10 cellular contexts compared by ENCODE assay signal in genomic region chr11:2304156-2305139, GRCh38. TPM values are rescaled to one million over a fixed set of nuclear protein-coding genes. Genes with fewer than 3 reads are reported as not detected.
A peak's percentile ranks its signal among the peaks of the same experiment; 100 is the strongest.
DNase-seq lines count a peak whose midpoint lies in the region; ATAC-seq and TF ChIP-seq lines count a peak whose summit lies in the region.
"Had no signal": no experiment of that assay in that cellular context is flagged by ENCODE, and none has a peak within 500 bp of the region (broad histone marks: within the 10 kb centered on the region; RNA-seq: fewer than 3 reads in every experiment).

No MANE protein-coding gene starts in this region.

- H3K9me3 Mint-ChIP-seq in activated CD4-positive, alpha-beta memory T cell treated with anti-CD3 and anti-CD28 coated beads, Interleukin-2, amount 10 ng/mL, durations not matched to agents 7 days and 5 days = no peaks in the 10 kb centered on the region
- no peaks in the 10 kb centered on the region for H3K9me3 Mint-ChIP-seq in activated CD4-positive, alpha-beta memory T cell treated with anti-CD3 and anti-CD28 coated beads for 36 hours
- H3K9me3 Mint-ChIP-seq in activated naive CD8-positive, alpha-beta T cell (ENCODE audit: low read depth) = no peaks in the 10 kb centered on the region
- H3K9me3 Mint-ChIP-seq in stimulated activated naive CD8-positive, alpha-beta T cell treated with anti-CD3 and anti-CD28 coated beads, Interleukin-15, amount 100 ng/mL, for 72 hours = no peaks in the 10 kb centered on the region

- peaks cover 47% of the 10 kb centered on the region for H3K4me1 Mint-ChIP-seq in activated CD4-positive, alpha-beta memory T cell treated with anti-CD3 and anti-CD28 coated beads, Interleukin-2, amount 10 ng/mL, durations not matched to agents 7 days and 5 days
- peaks cover 45% of the 10 kb centered on the region for H3K4me1 Mint-ChIP-seq in activated CD4-positive, alpha-beta memory T cell treated with anti-CD3 and anti-CD28 coated beads for 36 hours (ENCODE audit: low read depth)
- peaks cover 54% of the 10 kb centered on the region for H3K4me1 Mint-ChIP-seq in activated naive CD8-positive, alpha-beta T cell (ENCODE audit: low read depth)
- peaks cover 83% of the 10 kb centered on the region for H3K4me1 Mint-ChIP-seq in stimulated activated naive CD8-positive, alpha-beta T cell treated with anti-CD3 and anti-CD28 coated beads, Interleukin-15, amount 100 ng/mL, for 72 hours

- H3K27me3 Mint-ChIP-seq in activated CD4-positive, alpha-beta memory T cell treated with anti-CD3 and anti-CD28 coated beads, Interleukin-2, amount 10 ng/mL, durations not matched to agents 7 days and 5 days = no peaks in the 10 kb centered on the region
- no peaks in the 10 kb centered on the region for H3K27me3 Mint-ChIP-seq in activated CD4-positive, alpha-beta memory T cell treated with anti-CD3 and anti-CD28 coated beads for 36 hours
- H3K27me3 Mint-ChIP-seq in activated naive CD8-positive, alpha-beta T cell = no peaks in the 10 kb centered on the region
- no peaks in the 10 kb centered on the region for H3K27me3 Mint-ChIP-seq in stimulated activated naive CD8-positive, alpha-beta T cell treated with anti-CD3 and anti-CD28 coated beads, Interleukin-15, amount 100 ng/mL, for 72 hours

- H3K9me3 ChIP-seq in left lung (no peaks in the 10 kb centered on the region), SJCRH30 (replicated peaks) (no peaks in the 10 kb centered on the region)
- H3K9me3 ChIP-seq: right lobe of liver had no signal

- no peak for ATAC-seq in left lung
- no peak for ATAC-seq in stimulated activated naive CD8-positive, alpha-beta T cell treated with anti-CD3 and anti-CD28 coated beads, Interleukin-15, amount 100 ng/mL, for 72 hours
- no peak for ATAC-seq in GM21515 (IDR thresholded peaks at IDR 0.05; ENCODE audit: unreplicated experiment)

- peaks cover 16 to 73% of the 10 kb centered on the region in 2 donors for H3K4me1 ChIP-seq in left lung
- peaks cover 18% of the 10 kb centered on the region for H3K4me1 ChIP-seq in SJCRH30

- H3K27me3 ChIP-seq in left lung (no peaks in the 10 kb centered on the region), SJCRH30 (peaks cover 5% of the 10 kb centered on the region; the same call in 1 of the 2 replicates)
- H3K27me3 ChIP-seq: right lobe of liver had no signal

- H3K4me3 Mint-ChIP-seq in activated CD4-positive, alpha-beta memory T cell treated with anti-CD3 and anti-CD28 coated beads, Interleukin-2, amount 10 ng/mL, durations not matched to agents 7 days and 5 days = no peak overlapping the region
- H3K4me3 Mint-ChIP-seq in activated CD4-positive, alpha-beta memory T cell treated with anti-CD3 and anti-CD28 coated beads for 36 hours = no peak overlapping the region
- peak overlapping the region; percentile 61 for H3K4me3 Mint-ChIP-seq in activated naive CD8-positive, alpha-beta T cell
- peak overlapping the region; percentile 71 to 97 for H3K4me3 Mint-ChIP-seq in stimulated activated naive CD8-positive, alpha-beta T cell treated with anti-CD3 and anti-CD28 coated beads, Interleukin-15, amount 100 ng/mL, for 72 hours

- H3K27ac Mint-ChIP-seq in activated CD4-positive, alpha-beta memory T cell treated with anti-CD3 and anti-CD28 coated beads, Interleukin-2, amount 10 ng/mL, durations not matched to agents 7 days and 5 days = peak overlapping the region; percentile 40
- no peak overlapping the region for H3K27ac Mint-ChIP-seq in activated CD4-positive, alpha-beta memory T cell treated with anti-CD3 and anti-CD28 coated beads for 36 hours
- peak overlapping the region; percentile 77 for H3K27ac Mint-ChIP-seq in activated naive CD8-positive, alpha-beta T cell
- peak overlapping the region; percentile 35 to 90 for H3K27ac Mint-ChIP-seq in stimulated activated naive CD8-positive, alpha-beta T cell treated with anti-CD3 and anti-CD28 coated beads, Interleukin-15, amount 100 ng/mL, for 72 hours

- no peak overlapping the region for H3K4me3 ChIP-seq in left lung
- no peak overlapping the region for H3K4me3 ChIP-seq in SJCRH30
- H3K4me3 ChIP-seq: right lobe of liver had no signal

- H3K27ac ChIP-seq in left lung = peak overlapping the region; percentile 65 to 88
- no peak overlapping the region for H3K27ac ChIP-seq in SJCRH30

- CTCF ChIA-PET in activated CD4-positive, alpha-beta memory T cell treated with anti-CD3 and anti-CD28 coated beads, Interleukin-2, amount 10 ng/mL, durations not matched to agents 7 days and 5 days (lab: Charles Lee) = interaction anchor here (0.7 to 6.1 kb wide), 20 partner anchors 9 to 583 kb away, joined by 3 to 201 read pairs (median 6); partner anchors contain the start of genes ASCL2, CD81 and TSSC4
- CTCF ChIA-PET in activated CD4-positive, alpha-beta memory T cell treated with anti-CD3 and anti-CD28 coated beads for 36 hours (lab: Charles Lee) = interaction anchor here (0.6 to 7.1 kb wide), 37 partner anchors 8 to 589 kb away, joined by 3 to 340 read pairs (median 4); partner anchors contain the start of genes ASCL2, CD81 and TSSC4

- intact Hi-C loops in activated CD4-positive, alpha-beta memory T cell treated with anti-CD3 and anti-CD28 coated beads for 36 hours (cut with micrococcal nuclease) = loop anchor here (1.0 to 10.0 kb wide), 4 partner anchors 108 to 580 kb away; partner anchors contain the start of gene CDKN1C
- intact Hi-C loops in left lung (cut with DNase I) = loop anchor here (2.0 to 10.0 kb wide), 3 partner anchors 110 to 220 kb away; no protein-coding TSS in a partner anchor

- no peaks in the 10 kb centered on the region for H3K36me3 ChIP-seq in left lung
- no peaks in the 10 kb centered on the region for H3K36me3 ChIP-seq in SJCRH30
- H3K36me3 ChIP-seq: right lobe of liver had no signal

- TF ChIP-seq CTCF in left lung (IDR thresholded peaks at IDR 0.05) = no peak

- POLR2A ChIA-PET in activated CD4-positive, alpha-beta memory T cell treated with anti-CD3 and anti-CD28 coated beads, Interleukin-2, amount 10 ng/mL, durations not matched to agents 7 days and 5 days (lab: Charles Lee) = interaction anchor here (1.1 to 6.8 kb wide), 11 partner anchors 9 to 116 kb away, joined by 3 to 34 read pairs (median 5); partner anchors contain the start of genes CD81 and TSSC4
- POLR2A ChIA-PET in activated CD4-positive, alpha-beta memory T cell treated with anti-CD3 and anti-CD28 coated beads for 36 hours (lab: Charles Lee) = interaction anchor here (0.6 to 1.4 kb wide), 6 partner anchors 35 to 304 kb away, joined by 3 to 4 read pairs (median 4); partner anchors contain the start of genes ASCL2 and CD81

- peak; percentile 15 for DNase-seq in activated CD4-positive, alpha-beta memory T cell treated with anti-CD3 and anti-CD28 coated beads, Interleukin-2, amount 10 ng/mL, durations not matched to agents 7 days and 5 days
- no peak for DNase-seq in activated CD4-positive, alpha-beta memory T cell treated with anti-CD3 and anti-CD28 coated beads for 36 hours
- DNase-seq in left lung = peak in 1 of 2 donors; percentile 76
- peak in 1 of 2 donors; percentile 27 for DNase-seq in stimulated activated naive CD8-positive, alpha-beta T cell treated with anti-CD3 and anti-CD28 coated beads, Interleukin-15, amount 100 ng/mL, for 72 hours
- DNase-seq in SJCRH30 = no peak
- DNase-seq in NCI-H2196 (lab: John Stamatoyannopoulos, UW; ENCODE audit: unreplicated experiment) = no peak

- H3K36me3 Mint-ChIP-seq in activated CD4-positive, alpha-beta memory T cell treated with anti-CD3 and anti-CD28 coated beads, Interleukin-2, amount 10 ng/mL, durations not matched to agents 7 days and 5 days (ENCODE audit: low read depth) = peaks cover 18% of the 10 kb centered on the region
- peaks cover 2% of the 10 kb centered on the region for H3K36me3 Mint-ChIP-seq in activated CD4-positive, alpha-beta memory T cell treated with anti-CD3 and anti-CD28 coated beads for 36 hours
- no peaks in the 10 kb centered on the region for H3K36me3 Mint-ChIP-seq in activated naive CD8-positive, alpha-beta T cell

RNA-seq across cellular contexts. Expression of gene TSPAN32, which starts 2.6 kb away (rescaled TPM):
- 10 to 100 TPM; 48.0 to 50.1 TPM for total RNA-seq in activated CD4-positive, alpha-beta memory T cell treated with anti-CD3 and anti-CD28 coated beads, Interleukin-2, amount 10 ng/mL, durations not matched to agents 7 days and 5 days
- total RNA-seq in activated CD4-positive, alpha-beta memory T cell treated with anti-CD3 and anti-CD28 coated beads for 36 hours = 1 to 10 TPM; 5.5 to 6.5 TPM
- total RNA-seq in left lung = 1 to 10 TPM; 4.2 to 6.2 TPM
- 0.57 TPM in 1 of 2 replicates, not detected in the other for total RNA-seq in SJCRH30 (2014; rRNA removed; shearing (Covaris generic))
- total RNA-seq: SK-MEL-5 had no signal

RNA-seq across cellular contexts. Expression of gene C11orf21, which starts 2.7 kb away (rescaled TPM):
- 10 to 100 TPM; 66.0 to 68.3 TPM for total RNA-seq in activated CD4-positive, alpha-beta memory T cell treated with anti-CD3 and anti-CD28 coated beads, Interleukin-2, amount 10 ng/mL, durations not matched to agents 7 days and 5 days
- total RNA-seq in activated CD4-positive, alpha-beta memory T cell treated with anti-CD3 and anti-CD28 coated beads for 36 hours = 1 to 10 TPM; 8.2 to 8.8 TPM
- 1 to 10 TPM; 2.7 to 6.9 TPM for total RNA-seq in left lung
- total RNA-seq in SJCRH30 (2014; rRNA removed; shearing (Covaris generic)) = not detected in 2 replicates
- total RNA-seq: SK-MEL-5 had no signal

RNA-seq across cellular contexts. Expression of gene ASCL2, which starts 34.1 kb away (rescaled TPM):
- under 1 TPM; 0.35 to 0.68 TPM for total RNA-seq in activated CD4-positive, alpha-beta memory T cell treated with anti-CD3 and anti-CD28 coated beads, Interleukin-2, amount 10 ng/mL, durations not matched to agents 7 days and 5 days
- total RNA-seq in activated CD4-positive, alpha-beta memory T cell treated with anti-CD3 and anti-CD28 coated beads for 36 hours = 1 to 10 TPM; 1.5 to 2.0 TPM
- total RNA-seq in left lung = 1 to 10 TPM in 1 of 2 donors, under 1 TPM in 1; 0.79 to 2.3 TPM
- not detected in 2 replicates for total RNA-seq in SJCRH30 (2014; rRNA removed; shearing (Covaris generic))
- total RNA-seq: SK-MEL-5 had no signal

Comparison
In these comparisons a context has a peak if more than half of its experiments do, and no peak if none do; other contexts are left out.
1. RNA of gene TSPAN32, which starts 2.6 kb away (total RNA-seq): 48.0 to 50.1 TPM in activated CD4-positive, alpha-beta memory T cell treated with anti-CD3 and anti-CD28 coated beads, Interleukin-2, amount 10 ng/mL, durations not matched to agents 7 days and 5 days; 5.5 to 6.5 TPM in activated CD4-positive, alpha-beta memory T cell treated with anti-CD3 and anti-CD28 coated beads for 36 hours, 4.2 to 6.2 TPM in left lung and 0.57 TPM in SJCRH30; every median in the first group is over 4 times any median in the second.
2. RNA of gene C11orf21, which starts 2.7 kb away (total RNA-seq): 66.0 to 68.3 TPM in activated CD4-positive, alpha-beta memory T cell treated with anti-CD3 and anti-CD28 coated beads, Interleukin-2, amount 10 ng/mL, durations not matched to agents 7 days and 5 days; 8.2 to 8.8 TPM in activated CD4-positive, alpha-beta memory T cell treated with anti-CD3 and anti-CD28 coated beads for 36 hours, 2.7 to 6.9 TPM in left lung and not detected in SJCRH30; every median in the first group is over 4 times any median in the second.
3. H3K4me3 Mint-ChIP-seq: peak in activated naive CD8-positive, alpha-beta T cell (single experiment) and stimulated activated naive CD8-positive, alpha-beta T cell treated with anti-CD3 and anti-CD28 coated beads, Interleukin-15, amount 100 ng/mL, for 72 hours (2 of 2); none in activated CD4-positive, alpha-beta memory T cell treated with anti-CD3 and anti-CD28 coated beads, Interleukin-2, amount 10 ng/mL, durations not matched to agents 7 days and 5 days (single experiment) and activated CD4-positive, alpha-beta memory T cell treated with anti-CD3 and anti-CD28 coated beads for 36 hours (single experiment).